14 cellular contexts compared by ENCODE assay signal in genomic region chr1:43971336-43971980, GRCh38. TPM values are rescaled to one million over a fixed set of nuclear protein-coding genes. Genes with fewer than 3 reads are reported as not detected.
A peak's percentile ranks its signal among the peaks of the same experiment; 100 is the strongest.
DNase-seq lines count a peak whose midpoint lies in the region; ATAC-seq and TF ChIP-seq lines count a peak whose summit lies in the region.
"Had no signal": no experiment of that assay in that cellular context is flagged by ENCODE, and none has a peak within 500 bp of the region (broad histone marks: within the 10 kb centered on the region; RNA-seq: fewer than 3 reads in every experiment).

No MANE protein-coding gene starts in this region.

- no peak for TF ChIP-seq CTCF in HFF-Myc (IDR thresholded peaks at IDR 0.05; ENCODE audit: low read depth, low read length, missing control alignments)
- no peak for TF ChIP-seq CTCF in neural crest cell (conservative IDR thresholded peaks at IDR 0.05)
- TF ChIP-seq CTCF in A673 (conservative IDR thresholded peaks at IDR 0.05; ENCODE audit: low read depth, low read length): no peak

- H3K4me3 ChIP-seq in HFF-Myc (replicated peaks; ENCODE audit: low read depth, low read length): peak overlapping the region; percentile 66
- H3K4me3 ChIP-seq in A673 (ENCODE audit: low read depth, low read length, poor library complexity, severe bottlenecking): no peak overlapping the region
- H3K4me3 ChIP-seq: thyroid gland had no signal

- no peaks in the 10 kb centered on the region for H3K27me3 Mint-ChIP-seq in T-helper 1 cell treated with Interleukin-12 subunit alpha and Interleukin-12 subunit beta and Interleukin-4 antibody, amounts not matched to agents 30 μg/mL and 1 μg/mL, for 36 hours (ENCODE audit: low read depth)
- no peaks in the 10 kb centered on the region for H3K27me3 Mint-ChIP-seq in activated naive CD8-positive, alpha-beta T cell treated with anti-CD3 and anti-CD28 coated beads, Interleukin-2, amount 50 U/mL, for 24 hours
- H3K27me3 Mint-ChIP-seq in neural crest cell (ENCODE audit: low read depth): no peaks in the 10 kb centered on the region

- no peaks in the 10 kb centered on the region for H3K9me3 Mint-ChIP-seq in T-helper 1 cell treated with Interleukin-12 subunit alpha and Interleukin-12 subunit beta and Interleukin-4 antibody, amounts not matched to agents 30 μg/mL and 1 μg/mL, for 36 hours
- no peaks in the 10 kb centered on the region for H3K9me3 Mint-ChIP-seq in activated naive CD8-positive, alpha-beta T cell treated with anti-CD3 and anti-CD28 coated beads, Interleukin-2, amount 50 U/mL, for 24 hours
- H3K9me3 Mint-ChIP-seq in neural crest cell: no peaks in the 10 kb centered on the region

- BruUV-seq in A673 (replicated peaks; lab: Mats Ljungman, UMichigan): no TSS peak

- H3K27ac Mint-ChIP-seq in T-helper 1 cell treated with Interleukin-12 subunit alpha and Interleukin-12 subunit beta and Interleukin-4 antibody, amounts not matched to agents 30 μg/mL and 1 μg/mL, for 36 hours: no peak overlapping the region
- no peak overlapping the region for H3K27ac Mint-ChIP-seq in activated naive CD8-positive, alpha-beta T cell treated with anti-CD3 and anti-CD28 coated beads, Interleukin-2, amount 50 U/mL, for 24 hours
- H3K27ac Mint-ChIP-seq in neural crest cell (ENCODE audit: unreplicated experiment): no peak overlapping the region

- DNase-seq in T-helper 1 cell: no peak
- DNase-seq in HFF-Myc (ENCODE audit: extremely low read depth, low read depth): no peak
- no peak for DNase-seq in activated naive CD8-positive, alpha-beta T cell treated with anti-CD3 and anti-CD28 coated beads, Interleukin-2, amount 50 U/mL, for 24 hours
- DNase-seq in neural crest cell (ENCODE audit: low read depth, low spot score): no peak
- no peak for DNase-seq in A673 (ENCODE audit: low spot score)
- DNase-seq: DMS153, dorsolateral prefrontal cortex, lower lobe of right lung, NCI-H510A, thyroid gland had no signal

- H3K36me3 Mint-ChIP-seq in T-helper 1 cell treated with Interleukin-12 subunit alpha and Interleukin-12 subunit beta and Interleukin-4 antibody, amounts not matched to agents 30 μg/mL and 1 μg/mL, for 36 hours (ENCODE audit: low read depth): peaks cover 6% of the 10 kb centered on the region
- peaks cover 24% of the 10 kb centered on the region for H3K36me3 Mint-ChIP-seq in activated naive CD8-positive, alpha-beta T cell treated with anti-CD3 and anti-CD28 coated beads, Interleukin-2, amount 50 U/mL, for 24 hours (ENCODE audit: low read depth)
- no peaks in the 10 kb centered on the region for H3K36me3 Mint-ChIP-seq in neural crest cell (ENCODE audit: low read depth)

- ATAC-seq in activated naive CD8-positive, alpha-beta T cell treated with anti-CD3 and anti-CD28 coated beads, Interleukin-2, amount 50 U/mL, for 24 hours: no peak
- no peak for ATAC-seq in GM18511 (IDR thresholded peaks at IDR 0.05; ENCODE audit: unreplicated experiment)
- ATAC-seq in GM21367 (IDR thresholded peaks at IDR 0.05; ENCODE audit: unreplicated experiment): no peak
- ATAC-seq: lower lobe of right lung had no signal

- peaks cover 44% of the 10 kb centered on the region for H3K4me1 Mint-ChIP-seq in T-helper 1 cell treated with Interleukin-12 subunit alpha and Interleukin-12 subunit beta and Interleukin-4 antibody, amounts not matched to agents 30 μg/mL and 1 μg/mL, for 36 hours (ENCODE audit: low read depth)
- peaks cover 41% of the 10 kb centered on the region for H3K4me1 Mint-ChIP-seq in activated naive CD8-positive, alpha-beta T cell treated with anti-CD3 and anti-CD28 coated beads, Interleukin-2, amount 50 U/mL, for 24 hours
- peaks cover 39% of the 10 kb centered on the region for H3K4me1 Mint-ChIP-seq in neural crest cell

- H3K4me3 Mint-ChIP-seq in T-helper 1 cell treated with Interleukin-12 subunit alpha and Interleukin-12 subunit beta and Interleukin-4 antibody, amounts not matched to agents 30 μg/mL and 1 μg/mL, for 36 hours: peak overlapping the region; percentile 95
- H3K4me3 Mint-ChIP-seq in activated naive CD8-positive, alpha-beta T cell treated with anti-CD3 and anti-CD28 coated beads, Interleukin-2, amount 50 U/mL, for 24 hours: peak overlapping the region; percentile 97
- H3K4me3 Mint-ChIP-seq in neural crest cell: peak overlapping the region; percentile 98

- H3K27me3 ChIP-seq in A673 (replicated peaks; ENCODE audit: insufficient read depth, low read depth, low read length, poor library complexity): no peaks in the 10 kb centered on the region
- H3K27me3 ChIP-seq: dorsolateral prefrontal cortex, Peyer's patch, thyroid gland had no signal

- no peak overlapping the region for H3K27ac ChIP-seq in A673 (ENCODE audit: low read depth, low read length, poor library complexity, severe bottlenecking)
- H3K27ac ChIP-seq: dorsolateral prefrontal cortex, lower lobe of right lung, Peyer's patch, thyroid gland had no signal

- peaks cover 6% of the 10 kb centered on the region for H3K36me3 ChIP-seq in A673 (ENCODE audit: insufficient read depth, low read length, poor library complexity, severe bottlenecking)

- H3K9me3 ChIP-seq in A673 (ENCODE audit: low read depth, low read length, poor library complexity, severe bottlenecking): no peaks in the 10 kb centered on the region
- H3K9me3 ChIP-seq: lower lobe of right lung, Peyer's patch, thyroid gland had no signal

- peaks cover 8% of the 10 kb centered on the region for H3K4me1 ChIP-seq in A673 (ENCODE audit: insufficient read depth, low read length, poor library complexity, severe bottlenecking)

- intact Hi-C loops in A673 (cut with micrococcal nuclease; ENCODE audit: unreplicated experiment): no loop called here

- POLR2A ChIA-PET in A673 (lab: Charles Lee; ENCODE audit: low non-redundant PET): no interaction called here

- CTCF ChIA-PET in A673 (lab: Charles Lee): no interaction called here

RNA-seq across cellular contexts. Expression of gene DPH2, which starts 1.6 kb away (rescaled TPM):
- total RNA-seq in neural crest cell: 32.7 and 34.4 TPM in 2 replicates
- total RNA-seq in A673 (2021): 44.8 and 52.8 TPM in 2 replicates

RNA-seq across cellular contexts. Expression of gene ATP6V0B, which starts 3.3 kb away (rescaled TPM):
- total RNA-seq in neural crest cell: 125 and 129 TPM in 2 replicates
- total RNA-seq in A673 (2021): 153 and 181 TPM in 2 replicates

RNA-seq across cellular contexts. Expression of gene B4GALT2, which starts 7.6 kb away (rescaled TPM):
- total RNA-seq in neural crest cell (88.7 and 91.8 TPM in 2 replicates), A673 (2021) (71.5 and 76.4 TPM in 2 replicates)

RNA-seq across cellular contexts. Expression of gene CCDC24, which starts 19.9 kb away (rescaled TPM):
- 4.9 and 5.5 TPM in 2 replicates for total RNA-seq in neural crest cell
- total RNA-seq in A673 (2021): 5.6 and 7.9 TPM in 2 replicates

RNA-seq across cellular contexts. Expression of gene IPO13, which starts 24.7 kb away (rescaled TPM):
- total RNA-seq in neural crest cell (37.7 and 44.1 TPM in 2 replicates), A673 (2021) (44.1 and 53.4 TPM in 2 replicates)
